19 cellular contexts compared by ENCODE assay signal in genomic region chr7:148457310-148457921, GRCh38.
"Had no signal": no experiment of that assay in that cellular context is flagged by ENCODE, and none has a peak within 500 bp of the region (broad histone marks: within the 10 kb centered on the region; RNA-seq: fewer than 3 reads in every experiment).

No MANE protein-coding gene starts in this region.

- H3K27ac ChIP-seq: HL-60 had no signal

- H3K36me3 ChIP-seq: MG63 had no signal

- H3K4me3 ChIP-seq: MG63 had no signal

- H3K4me2 ChIP-seq: SK-N-SH had no signal

- H3K9ac ChIP-seq: SK-N-SH had no signal

- H3K27me3 ChIP-seq: MG63 had no signal

- DNase-seq: Karpas-422, KG1, MG63, NCI-H1092, NCI-H1105 treated with DMSO at 0.1 percent for 48 hours, NCI-H1417 treated with DMSO at 0.1 percent for 48 hours, NCI-H187, NCI-H2029, NCI-H2081 treated with DMSO at 0.1 percent for 48 hours, NCI-H2171, NCI-H226, NCI-H446, NCI-H510A, NCI-H524 treated with DMSO at 0.1 percent for 48 hours, NCI-H774, RPMI8226, SHP77, SK-N-SH had no signal

- H3K9me3 ChIP-seq: MG63, SK-N-SH had no signal
